Comparison of ENCODE assay signal across 8 cellular contexts in genomic region chr2:178306351-178307073, GRCh38.
DNase-seq lines count a peak whose midpoint lies in the region; ATAC-seq and TF ChIP-seq lines count a peak whose summit lies in the region.

No MANE protein-coding gene starts in this region.

- WGBS in gastroesophageal sphincter (ENCODE audit: low coverage in 1 of 2), 2 donors, result 14 to 58% methylated on average over 2 to 7 of the region's 8 CpGs

- peak in 1 of 4 experiments; percentile 27 for TF ChIP-seq CTCF in gastroesophageal sphincter (IDR thresholded peaks at IDR 0.05)

- H3K27me3 Mint-ChIP-seq in activated naive CD8-positive, alpha-beta T cell treated with anti-CD3 and anti-CD28 coated beads for 36 hours, result peaks cover 11% of the 10 kb centered on the region
- H3K27me3 Mint-ChIP-seq in stimulated activated naive B cell treated with anti-CD40 and anti-IgM and Interleukin-4, amounts not matched to agents 10 μg/mL and 1 μg/mL and 100 μg/mL, for 72 hours, result peaks cover 15% of the 10 kb centered on the region in 2 donors

- no peak for TF ChIP-seq POLR2A in gastroesophageal sphincter (IDR thresholded peaks at IDR 0.05)

- no peaks in the 10 kb centered on the region for H3K9me3 Mint-ChIP-seq in activated naive CD8-positive, alpha-beta T cell treated with anti-CD3 and anti-CD28 coated beads for 36 hours
- peaks cover 4% of the 10 kb centered on the region in 2 donors for H3K9me3 Mint-ChIP-seq in stimulated activated naive B cell treated with anti-CD40 and anti-IgM and Interleukin-4, amounts not matched to agents 10 μg/mL and 1 μg/mL and 100 μg/mL, for 72 hours

- H3K4me1 ChIP-seq in gastroesophageal sphincter, result no peaks in the 10 kb centered on the region

- H3K4me1 Mint-ChIP-seq in activated naive CD8-positive, alpha-beta T cell treated with anti-CD3 and anti-CD28 coated beads for 36 hours, result no peaks in the 10 kb centered on the region
- no peaks in the 10 kb centered on the region for H3K4me1 Mint-ChIP-seq in stimulated activated naive B cell treated with anti-CD40 and anti-IgM and Interleukin-4, amounts not matched to agents 10 μg/mL and 1 μg/mL and 100 μg/mL, for 72 hours

- H3K4me3 Mint-ChIP-seq in activated naive CD8-positive, alpha-beta T cell treated with anti-CD3 and anti-CD28 coated beads for 36 hours, result no peak overlapping the region
- H3K4me3 Mint-ChIP-seq in stimulated activated naive B cell treated with anti-CD40 and anti-IgM and Interleukin-4, amounts not matched to agents 10 μg/mL and 1 μg/mL and 100 μg/mL, for 72 hours, result no peak overlapping the region

- no peak overlapping the region for H3K27ac ChIP-seq in gastroesophageal sphincter

- H3K4me3 ChIP-seq in gastroesophageal sphincter, result no peak overlapping the region

- H3K27me3 ChIP-seq in gastroesophageal sphincter, result no peaks in the 10 kb centered on the region

- ATAC-seq in GM19463 (IDR thresholded peaks at IDR 0.05; ENCODE audit: unreplicated experiment) (peak; percentile 99), HG03354 (IDR thresholded peaks at IDR 0.05; ENCODE audit: poor library complexity, severe bottlenecking, unreplicated experiment) (peak; percentile 97), gastroesophageal sphincter (no peak)
- ATAC-seq in stimulated activated naive B cell treated with anti-CD40 and anti-IgM and Interleukin-4, amounts not matched to agents 10 μg/mL and 1 μg/mL and 100 μg/mL, for 72 hours (replicated peaks), result peak; percentile 77 to 81

- no peak overlapping the region for H3K27ac Mint-ChIP-seq in activated naive CD8-positive, alpha-beta T cell treated with anti-CD3 and anti-CD28 coated beads for 36 hours
- H3K27ac Mint-ChIP-seq in stimulated activated naive B cell treated with anti-CD40 and anti-IgM and Interleukin-4, amounts not matched to agents 10 μg/mL and 1 μg/mL and 100 μg/mL, for 72 hours, result no peak overlapping the region

- no peak for TF ChIP-seq EP300 in gastroesophageal sphincter (IDR thresholded peaks at IDR 0.05)

- H3K36me3 Mint-ChIP-seq in activated naive CD8-positive, alpha-beta T cell treated with anti-CD3 and anti-CD28 coated beads for 36 hours, result no peaks in the 10 kb centered on the region
- no peaks in the 10 kb centered on the region for H3K36me3 Mint-ChIP-seq in stimulated activated naive B cell treated with anti-CD40 and anti-IgM and Interleukin-4, amounts not matched to agents 10 μg/mL and 1 μg/mL and 100 μg/mL, for 72 hours

- no peaks in the 10 kb centered on the region for H3K36me3 ChIP-seq in gastroesophageal sphincter

- DNase-seq in GDM1 (lab: John Stamatoyannopoulos, UW) (peak; percentile 63), NCI-H526 treated with DMSO at 0.1 percent for 48 hours (lab: John Stamatoyannopoulos, UW) (peak; percentile 59), iris pigment epithelial cell (ENCODE audit: low read depth) (peak; percentile 53)
- DNase-seq in activated naive CD8-positive, alpha-beta T cell treated with anti-CD3 and anti-CD28 coated beads for 36 hours, result peak; percentile 15
- DNase-seq in stimulated activated naive B cell treated with anti-CD40 and anti-IgM and Interleukin-4, amounts not matched to agents 10 μg/mL and 1 μg/mL and 100 μg/mL, for 72 hours, result no peak

- no peaks in the 10 kb centered on the region for H3K9me3 ChIP-seq in gastroesophageal sphincter
